Comparison of ENCODE assay signal across 10 cellular contexts in genomic region chr10:3248526-3249255, GRCh38.
A peak's percentile ranks its signal among the peaks of the same experiment; 100 is the strongest.
DNase-seq lines count a peak whose midpoint lies in the region; ATAC-seq, FAIRE-seq and TF ChIP-seq lines count a peak whose summit lies in the region.
"Had no signal": no experiment of that assay in that cellular context is flagged by ENCODE, and none has a peak within 500 bp of the region (broad histone marks: within the 10 kb centered on the region; RNA-seq: fewer than 3 reads in every experiment).

No MANE protein-coding gene starts in this region.

- no peaks in the 10 kb centered on the region for H3K9me3 ChIP-seq in fibroblast of lung (ENCODE audit: control insufficient read depth, insufficient read depth, low read depth, low read length)

- DNase-seq in Daoy (ENCODE audit: low read depth) (peak; percentile 87), RCC 7860 (ENCODE audit: low spot score) (peak; percentile 84), fibroblast of lung (ENCODE audit: low read depth in 2 of 2) (peak; percentile 92 to 95), pons (ENCODE audit: low spot score) (peak; percentile 17), GM13977 (ENCODE audit: low spot score) (no peak), GM12891 (ENCODE audit: insufficient read length, low spot score) (no peak)
- no peak for DNase-seq in activated CD8-positive, alpha-beta memory T cell treated with anti-CD3 and anti-CD28 coated beads, Interleukin-2, amount 50 U/mL, for 48 hours
- DNase-seq: activated naive CD4-positive, alpha-beta T cell treated with anti-CD3 and anti-CD28 coated beads, Interleukin-2, amount 50 U/mL, for 16 hours; NCI-H1930 had no signal

- peak overlapping the region; percentile 33 for H3K9ac ChIP-seq in fibroblast of lung (ENCODE audit: insufficient read depth, low read length)

- H3K79me2 ChIP-seq in fibroblast of lung (ENCODE audit: control insufficient read depth, insufficient read depth, low read length), result no peaks in the 10 kb centered on the region

- H3K36me3 ChIP-seq in fibroblast of lung (ENCODE audit: control insufficient read depth, insufficient read depth, low read length), result no peaks in the 10 kb centered on the region

- no peaks in the 10 kb centered on the region for H3K4me1 ChIP-seq in fibroblast of lung (ENCODE audit: control insufficient read depth, extremely low read depth, insufficient read depth, low read length)

- ATAC-seq in GM19397 (IDR thresholded peaks at IDR 0.05; ENCODE audit: unreplicated experiment), result no peak

- no peaks in the 10 kb centered on the region for H4K20me1 ChIP-seq in fibroblast of lung (ENCODE audit: control insufficient read depth, extremely low read depth, insufficient read depth, low read length)

- H2AFZ ChIP-seq in fibroblast of lung (ENCODE audit: low read length), result peak overlapping the region; percentile 72

- TF ChIP-seq CTCF in fibroblast of lung (conservative IDR thresholded peaks at IDR 0.05 in 1 of 2, IDR thresholded peaks at IDR 0.05 in 1 of 2; ENCODE audit: low read depth in 1 of 2, low read length in 2 of 2) (no peak), GM13977 (IDR thresholded peaks at IDR 0.05; ENCODE audit: extremely low read depth, insufficient read depth, missing control alignments) (no peak)

- no peaks in the 10 kb centered on the region for H3K27me3 ChIP-seq in fibroblast of lung (ENCODE audit: control insufficient read depth, insufficient read depth, low read length)

- FAIRE-seq in RCC 7860 (lab: Jason Lieb, UNC) (peak; percentile 96), GM12891 (lab: Jason Lieb, UNC) (no peak)

- no peak for TF ChIP-seq POLR2A in GM12891 (IDR thresholded peaks at IDR 0.05; ENCODE audit: low read depth, low read length)

- in situ Hi-C loops in GM13977 (cut with MboI; ENCODE audit: low pct_unique_long_range_greater_than_20kb, low sequenced_read_pairs, unreplicated experiment), result loop anchor here (25.0 kb wide), 1 partner anchor 1414 kb away; no protein-coding TSS in a partner anchor

- peak overlapping the region; percentile 77 for H3K27ac ChIP-seq in fibroblast of lung (ENCODE audit: insufficient read depth, low read length)

- H3K4me3 ChIP-seq in fibroblast of lung (replicated peaks in 1 of 4; ENCODE audit: control extremely low read depth in 1 of 4, insufficient read depth in 1 of 4, low read depth in 3 of 4, low read length in 4 of 4), result no peak overlapping the region

- peak overlapping the region; percentile 77 for H3K4me2 ChIP-seq in fibroblast of lung (ENCODE audit: extremely low read depth, insufficient read depth, low read length)

TF ChIP-seq in GM12891, 5 proteins besides CTCF, POLR2A, EP300 and RAD21:
- no peak for TF ChIP-seq TAF1 (IDR thresholded peaks at IDR 0.05; ENCODE audit: low read depth, low read length)
- no peak for TF ChIP-seq SPI1 (IDR thresholded peaks at IDR 0.05; ENCODE audit: low read depth, low read length)
- TF ChIP-seq POLR2AphosphoS5 (IDR thresholded peaks at IDR 0.05; ENCODE audit: low read depth, low read length), result no peak
- no peak for TF ChIP-seq POU2F2 (IDR thresholded peaks at IDR 0.05; ENCODE audit: low read depth, low read length)
- no peak for TF ChIP-seq PAX5 (IDR thresholded peaks at IDR 0.05; ENCODE audit: insufficient read depth, low read length, severe bottlenecking)

Comparison
In these comparisons a context has a peak if more than half of its experiments do, and no peak if none do; other contexts are left out.
1. DNase-seq: peak in Daoy (single experiment), RCC 7860 (single experiment), fibroblast of lung (2 of 2) and pons (single experiment); none in activated CD8-positive, alpha-beta memory T cell treated with anti-CD3 and anti-CD28 coated beads, Interleukin-2, amount 50 U/mL, for 48 hours (single experiment), GM13977 (single experiment) and GM12891 (single experiment).